ENCODE assay signal across 9 cellular contexts in the genomic region with DNA sequence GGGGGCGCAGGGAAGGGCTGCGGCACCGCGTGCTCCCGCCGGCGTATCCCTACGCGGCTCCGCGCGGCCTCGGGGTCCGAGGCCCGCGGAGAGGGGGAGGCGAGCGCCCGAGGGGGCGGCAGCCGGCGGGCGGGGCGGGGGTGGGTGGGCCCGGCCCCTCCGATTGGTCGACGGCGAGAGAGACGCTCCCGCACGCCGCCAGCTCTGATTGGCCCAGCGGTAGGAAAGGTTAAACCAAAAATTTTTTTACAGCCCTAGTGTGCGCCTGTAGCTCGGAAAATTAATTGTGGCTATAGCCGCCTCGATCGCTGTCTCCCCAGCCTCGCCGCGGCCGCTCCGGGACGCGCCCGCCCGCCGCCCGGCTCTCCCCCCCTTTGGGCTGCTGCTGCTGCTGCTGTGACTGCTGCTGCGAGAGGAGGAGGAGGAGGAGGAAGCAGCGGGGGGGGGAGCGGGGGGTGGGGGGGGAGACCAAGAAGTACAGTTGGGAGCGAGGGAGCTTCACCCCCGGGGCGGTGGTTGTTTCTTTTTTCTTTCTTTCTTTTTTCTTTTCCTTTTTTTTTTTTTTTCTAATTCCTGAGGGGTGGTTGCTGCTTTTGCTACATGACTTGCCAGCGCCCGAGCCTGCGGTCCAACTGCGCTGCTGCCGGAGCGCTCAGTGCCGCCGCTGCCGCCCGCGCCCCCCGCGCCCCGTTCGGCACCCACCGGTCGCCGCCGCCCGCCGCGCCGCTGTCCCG. TPM values are rescaled to one million over a fixed set of nuclear protein-coding genes. Genes with fewer than 3 reads are reported as not detected.
A peak's percentile ranks its signal among the peaks of the same experiment; 100 is the strongest.
DNase-seq lines count a peak whose midpoint lies in the region; ATAC-seq and TF ChIP-seq lines count a peak whose summit lies in the region.
"Had no signal": no experiment of that assay in that cellular context is flagged by ENCODE, and none has a peak within 500 bp of the region (broad histone marks: within the 10 kb centered on the region; RNA-seq: fewer than 3 reads in every experiment).

A gene (plus strand): TSS at position 283 of the 734 bp plus-strand sequence. CDS start 493 bp downstream, outside the sequence.

- H3K36me3 Mint-ChIP-seq in activated naive CD8-positive, alpha-beta T cell treated with anti-CD3 and anti-CD28 coated beads, Interleukin-2, amount 50 U/mL, for 24 hours (ENCODE audit: low read depth), result peaks cover 7% of the 10 kb centered on the region
- peaks cover 11% of the 10 kb centered on the region for H3K36me3 Mint-ChIP-seq in stimulated activated effector memory CD8-positive, alpha-beta T cell treated with anti-CD3 and anti-CD28 coated beads, Interleukin-12 subunit alpha, Interleukin-12 subunit beta, amount 100 ng/mL, for 72 hours

- peaks cover 10% of the 10 kb centered on the region for H3K4me1 ChIP-seq in lower lobe of right lung
- no peaks in the 10 kb centered on the region for H3K4me1 ChIP-seq in aorta (ENCODE audit: control insufficient read depth in 1 of 2, insufficient read depth in 2 of 2, low read length in 2 of 2)

- H3K27ac ChIP-seq in lower lobe of right lung, result no peak within 1 kb of the TSS
- no peak within 1 kb of the TSS for H3K27ac ChIP-seq in aorta (ENCODE audit: low read depth in 1 of 2, low read length in 2 of 2)

- H3K27ac Mint-ChIP-seq in activated naive CD8-positive, alpha-beta T cell treated with anti-CD3 and anti-CD28 coated beads, Interleukin-2, amount 50 U/mL, for 24 hours, result no peak within 1 kb of the TSS
- H3K27ac Mint-ChIP-seq in stimulated activated effector memory CD8-positive, alpha-beta T cell treated with anti-CD3 and anti-CD28 coated beads, Interleukin-12 subunit alpha, Interleukin-12 subunit beta, amount 100 ng/mL, for 72 hours, result no peak within 1 kb of the TSS

- H3K9me3 ChIP-seq in lower lobe of right lung (no peaks in the 10 kb centered on the region), aorta (ENCODE audit: control insufficient read depth, low read length) (peaks cover 4% of the 10 kb centered on the region)

- H3K27me3 ChIP-seq in lower lobe of right lung (ENCODE audit: low read depth), result peaks cover 93% of the 10 kb centered on the region
- H3K27me3 ChIP-seq in aorta (ENCODE audit: control insufficient read depth in 1 of 2, insufficient read depth in 2 of 2, low read length in 1 of 2), result no peaks in the 10 kb centered on the region

- no peaks in the 10 kb centered on the region for H3K36me3 ChIP-seq in lower lobe of right lung
- no peaks in the 10 kb centered on the region for H3K36me3 ChIP-seq in aorta (ENCODE audit: control insufficient read depth in 1 of 2, insufficient read depth in 2 of 2, low read length in 1 of 2)

- TF ChIP-seq CTCF in lower lobe of right lung (IDR thresholded peaks at IDR 0.05), result no peak

- H3K9me3 Mint-ChIP-seq in activated naive CD8-positive, alpha-beta T cell treated with anti-CD3 and anti-CD28 coated beads, Interleukin-2, amount 50 U/mL, for 24 hours, result peaks cover 12% of the 10 kb centered on the region
- peaks cover 15% of the 10 kb centered on the region for H3K9me3 Mint-ChIP-seq in stimulated activated effector memory CD8-positive, alpha-beta T cell treated with anti-CD3 and anti-CD28 coated beads, Interleukin-12 subunit alpha, Interleukin-12 subunit beta, amount 100 ng/mL, for 72 hours

- peak within 1 kb of the TSS; percentile 61 for H3K4me3 Mint-ChIP-seq in activated naive CD8-positive, alpha-beta T cell treated with anti-CD3 and anti-CD28 coated beads, Interleukin-2, amount 50 U/mL, for 24 hours
- H3K4me3 Mint-ChIP-seq in stimulated activated effector memory CD8-positive, alpha-beta T cell treated with anti-CD3 and anti-CD28 coated beads, Interleukin-12 subunit alpha, Interleukin-12 subunit beta, amount 100 ng/mL, for 72 hours, result no peak within 1 kb of the TSS

- DNase-seq in NCI-H128 (lab: John Stamatoyannopoulos, UW; ENCODE audit: unreplicated experiment) (peak; percentile 91), lower lobe of right lung (peak; percentile 12), aorta (no peak), G401 (ENCODE audit: low spot score) (no peak)
- no peak for DNase-seq in activated naive CD8-positive, alpha-beta T cell treated with anti-CD3 and anti-CD28 coated beads, Interleukin-2, amount 50 U/mL, for 24 hours
- DNase-seq in central memory CD4-positive, alpha-beta T cell, result no peak
- DNase-seq in stimulated activated effector memory CD8-positive, alpha-beta T cell treated with anti-CD3 and anti-CD28 coated beads, Interleukin-12 subunit alpha, Interleukin-12 subunit beta, amount 100 ng/mL, for 72 hours (ENCODE audit: low spot score in 2 of 2), result no peak

- peak within 1 kb of the TSS; percentile 32 for H3K4me3 ChIP-seq in lower lobe of right lung
- peak within 1 kb of the TSS; percentile 35 to 44 for H3K4me3 ChIP-seq in aorta (ENCODE audit: low read length in 2 of 2)

- 3 to 4% methylated on average over 66 to 80 of the region's 80 CpGs for WGBS in aorta, 2 donors

- in situ Hi-C loops in G401 (cut with HindIII; ENCODE audit: low sequenced_read_pairs), result no loop called here

- intact Hi-C loops in lower lobe of right lung (cut with DNase I), result no loop called here
- intact Hi-C loops in aorta (cut with DNase I), result no loop called here

- ATAC-seq in GM18858 (IDR thresholded peaks at IDR 0.05; ENCODE audit: unreplicated experiment), result peak; percentile 63
- ATAC-seq in activated naive CD8-positive, alpha-beta T cell treated with anti-CD3 and anti-CD28 coated beads, Interleukin-2, amount 50 U/mL, for 24 hours, result no peak
- ATAC-seq in lower lobe of right lung, result no peak
- no peak for ATAC-seq in aorta (ENCODE audit: low FRiP score)
- no peak for ATAC-seq in stimulated activated effector memory CD8-positive, alpha-beta T cell treated with anti-CD3 and anti-CD28 coated beads, Interleukin-12 subunit alpha, Interleukin-12 subunit beta, amount 100 ng/mL, for 72 hours
- ATAC-seq: Panc1 had no signal

- H3K27me3 Mint-ChIP-seq in activated naive CD8-positive, alpha-beta T cell treated with anti-CD3 and anti-CD28 coated beads, Interleukin-2, amount 50 U/mL, for 24 hours, result peaks cover 64% of the 10 kb centered on the region

- peaks cover 12% of the 10 kb centered on the region for H3K4me1 Mint-ChIP-seq in activated naive CD8-positive, alpha-beta T cell treated with anti-CD3 and anti-CD28 coated beads, Interleukin-2, amount 50 U/mL, for 24 hours
- peaks cover 14% of the 10 kb centered on the region for H3K4me1 Mint-ChIP-seq in stimulated activated effector memory CD8-positive, alpha-beta T cell treated with anti-CD3 and anti-CD28 coated beads, Interleukin-12 subunit alpha, Interleukin-12 subunit beta, amount 100 ng/mL, for 72 hours

RNA-seq across cellular contexts. Expression of the gene that starts here (rescaled TPM):
- not detected for total RNA-seq in lower lobe of right lung
- total RNA-seq in aorta, result not detected
- polyA plus RNA-seq in aorta, result not detected
- 0.25 TPM in 1 of 2 replicates, not detected in the other for total RNA-seq in G401 (2014; rRNA removed; shearing (Covaris generic))

Comparison
In these comparisons a context has a peak if more than half of its experiments do, and no peak if none do; other contexts are left out.
1. Peak in DNase-seq and H3K4me3 ChIP-seq in lower lobe of right lung; RNA of the gene not detected or under 1 TPM.